ENCODE assay signal across 12 cellular contexts in genomic region chr5:139105621-139106071, GRCh38.
DNase-seq lines count a peak whose midpoint lies in the region; ATAC-seq, FAIRE-seq and TF ChIP-seq lines count a peak whose summit lies in the region.
"Had no signal": no experiment of that assay in that cellular context is flagged by ENCODE, and none has a peak within 500 bp of the region (broad histone marks: within the 10 kb centered on the region; RNA-seq: fewer than 3 reads in every experiment).

No MANE protein-coding gene starts in this region.

- TF ChIP-seq CTCF in coronary artery (IDR thresholded peaks at IDR 0.05): no peak

- no peaks in the 10 kb centered on the region for H3K27me3 Mint-ChIP-seq in activated naive CD8-positive, alpha-beta T cell treated with anti-CD3 and anti-CD28 coated beads for 36 hours
- H3K27me3 Mint-ChIP-seq: CD4-positive, CD25-positive, alpha-beta regulatory T cell; T-helper 17 cell had no signal

- DNase-seq in DMS 273 (lab: John Stamatoyannopoulos, UW; ENCODE audit: unreplicated experiment) (peak; percentile 94), NCI-H2171 (lab: John Stamatoyannopoulos, UW) (peak; percentile 82), coronary artery (ENCODE audit: low spot score) (no peak), pons (ENCODE audit: low spot score) (peak; percentile 50), urothelium cell line (ENCODE audit: low spot score) (no peak)
- DNase-seq in activated naive CD8-positive, alpha-beta T cell treated with anti-CD3 and anti-CD28 coated beads for 36 hours: no peak
- no peak for DNase-seq in activated naive CD4-positive, alpha-beta T cell treated with anti-CD3 and anti-CD28 coated beads, Interleukin-2, amount 50 U/mL, for 72 hours (ENCODE audit: low spot score in 2 of 2)
- DNase-seq: activated T-cell treated with anti-CD3 and anti-CD28 coated beads, Interleukin-2, amount 50 U/mL, for 48 hours; CD4-positive, CD25-positive, alpha-beta regulatory T cell; Karpas-422; T-helper 17 cell had no signal

- peaks cover 4% of the 10 kb centered on the region for H3K36me3 Mint-ChIP-seq in activated naive CD8-positive, alpha-beta T cell treated with anti-CD3 and anti-CD28 coated beads for 36 hours
- no peaks in the 10 kb centered on the region for H3K36me3 Mint-ChIP-seq in activated naive CD4-positive, alpha-beta T cell treated with anti-CD3 and anti-CD28 coated beads, Interleukin-2, amount 50 U/mL, for 72 hours

- peak overlapping the region; percentile 80 for H3K27ac ChIP-seq in coronary artery

- H3K4me1 Mint-ChIP-seq in activated naive CD8-positive, alpha-beta T cell treated with anti-CD3 and anti-CD28 coated beads for 36 hours: no peaks in the 10 kb centered on the region

- peak overlapping the region; percentile 52 for H3K4me3 ChIP-seq in coronary artery

- H3K9me3 Mint-ChIP-seq in activated naive CD8-positive, alpha-beta T cell treated with anti-CD3 and anti-CD28 coated beads for 36 hours: no peaks in the 10 kb centered on the region
- H3K9me3 Mint-ChIP-seq in activated naive CD4-positive, alpha-beta T cell treated with anti-CD3 and anti-CD28 coated beads, Interleukin-2, amount 50 U/mL, for 72 hours: no peaks in the 10 kb centered on the region
- H3K9me3 Mint-ChIP-seq: CD4-positive, CD25-positive, alpha-beta regulatory T cell had no signal

- ATAC-seq in activated naive CD4-positive, alpha-beta T cell treated with anti-CD3 and anti-CD28 coated beads, Interleukin-2, amount 50 U/mL, for 72 hours: no peak
- no peak for ATAC-seq in HG02884 (IDR thresholded peaks at IDR 0.05; ENCODE audit: unreplicated experiment)
- ATAC-seq: T-helper 17 cell had no signal

- FAIRE-seq in urothelium cell line (lab: Jason Lieb, UNC): no peak

- H3K27ac Mint-ChIP-seq in activated naive CD8-positive, alpha-beta T cell treated with anti-CD3 and anti-CD28 coated beads for 36 hours: no peak overlapping the region
- H3K27ac Mint-ChIP-seq in activated naive CD4-positive, alpha-beta T cell treated with anti-CD3 and anti-CD28 coated beads, Interleukin-2, amount 50 U/mL, for 72 hours: no peak overlapping the region
- H3K27ac Mint-ChIP-seq: CD4-positive, CD25-positive, alpha-beta regulatory T cell; T-helper 17 cell had no signal

- H3K4me3 Mint-ChIP-seq in activated naive CD8-positive, alpha-beta T cell treated with anti-CD3 and anti-CD28 coated beads for 36 hours: no peak overlapping the region
- H3K4me3 Mint-ChIP-seq: CD4-positive, CD25-positive, alpha-beta regulatory T cell; T-helper 17 cell had no signal

Comparison
In these comparisons a context has a peak if more than half of its experiments do, and no peak if none do; other contexts are left out.
1. DNase-seq: peak in DMS 273 (single experiment), NCI-H2171 (single experiment) and pons (single experiment); none in coronary artery (single experiment), activated naive CD8-positive, alpha-beta T cell treated with anti-CD3 and anti-CD28 coated beads for 36 hours (single experiment), activated naive CD4-positive, alpha-beta T cell treated with anti-CD3 and anti-CD28 coated beads, Interleukin-2, amount 50 U/mL, for 72 hours (0 of 2) and urothelium cell line (single experiment).